8 cellular contexts compared by ENCODE assay signal in genomic region chr1:203289281-203289981, GRCh38. TPM values are rescaled to one million over a fixed set of nuclear protein-coding genes. Genes with fewer than 3 reads are reported as not detected.
DNase-seq lines count a peak whose midpoint lies in the region; ATAC-seq and TF ChIP-seq lines count a peak whose summit lies in the region.

No MANE protein-coding gene starts in this region.

- TF ChIP-seq EP300 in suprapubic skin (IDR thresholded peaks at IDR 0.05) = no peak

- H3K4me1 ChIP-seq in CD4-positive, alpha-beta memory T cell (ENCODE audit: insufficient read depth, low read length) = peaks cover 61% of the 10 kb centered on the region
- H3K4me1 ChIP-seq in neural progenitor cell = peaks cover 47% of the 10 kb centered on the region
- peaks cover 66% of the 10 kb centered on the region for H3K4me1 ChIP-seq in suprapubic skin

- H3K4me3 ChIP-seq in CD4-positive, alpha-beta memory T cell (ENCODE audit: low read length in 2 of 2) = peak overlapping the region; percentile 11 to 65
- H3K4me3 ChIP-seq in neural progenitor cell (no peak overlapping the region), suprapubic skin (no peak overlapping the region)

- peaks cover 32% of the 10 kb centered on the region for H3F3A ChIP-seq in neural progenitor cell (ENCODE audit: low read depth)

- no peaks in the 10 kb centered on the region for H3K9me3 ChIP-seq in CD4-positive, alpha-beta memory T cell (ENCODE audit: control insufficient read depth in 1 of 2, low read length in 2 of 2)
- no peaks in the 10 kb centered on the region for H3K9me3 ChIP-seq in neural progenitor cell (ENCODE audit: low read depth)
- no peaks in the 10 kb centered on the region for H3K9me3 ChIP-seq in suprapubic skin

- CTCF ChIA-PET in CD4-positive, alpha-beta memory T cell (lab: Charles Lee; ENCODE audit: partially characterized antibody) = interaction anchor here (0.9 to 15.2 kb wide), 9 partner anchors 9 to 50 kb away, joined by 4 to 178 read pairs (median 78); partner anchors contain the start of gene BTG2

- POLR2A ChIA-PET in CD4-positive, alpha-beta memory T cell (lab: Charles Lee; ENCODE audit: partially characterized antibody) = interaction anchor here (0.6 to 23.9 kb wide), 10 partner anchors 15 to 568 kb away, joined by 3 to 877 read pairs (median 6); partner anchors contain the start of gene BTG2

- peaks cover 0 to 7% of the 10 kb centered on the region in 2 donors for H3K36me3 Mint-ChIP-seq in CD4-positive, alpha-beta memory T cell
- no peaks in the 10 kb centered on the region for H3K36me3 Mint-ChIP-seq in dendritic cell treated with granulocyte-macrophage colony-stimulating factor and Interleukin-4, amounts not matched to agents 40 ng/mL and 50 ng/mL, for 4 days (ENCODE audit: low read depth)
- no peaks in the 10 kb centered on the region for H3K36me3 Mint-ChIP-seq in neural progenitor cell

- peak; percentile 49 for ATAC-seq in GM19438 (IDR thresholded peaks at IDR 0.05; ENCODE audit: low read depth, unreplicated experiment)
- peak; percentile 48 for ATAC-seq in HG03565 (IDR thresholded peaks at IDR 0.05; ENCODE audit: unreplicated experiment)
- ATAC-seq in activated CD4-positive, CD25-positive, alpha-beta regulatory T cell treated with anti-CD3 and anti-CD28 coated beads, Interleukin-2, amount 50 U/mL, for 24 hours = peak; percentile 80 to 82

- intact Hi-C loops in CD4-positive, alpha-beta memory T cell (cut with micrococcal nuclease) = no loop called here
- intact Hi-C loops in dendritic cell treated with granulocyte-macrophage colony-stimulating factor and Interleukin-4, amounts not matched to agents 40 ng/mL and 50 ng/mL, for 4 days (cut with micrococcal nuclease) = loop anchor here (1.0 kb wide), 1 partner anchor 16 kb away; the partner anchor contains the start of gene BTG2

- H3K9me3 Mint-ChIP-seq in CD4-positive, alpha-beta memory T cell = peaks cover 0 to 3% (median 0%) of the 10 kb centered on the region in 8 donors
- H3K9me3 Mint-ChIP-seq in dendritic cell treated with granulocyte-macrophage colony-stimulating factor and Interleukin-4, amounts not matched to agents 40 ng/mL and 50 ng/mL, for 4 days = no peaks in the 10 kb centered on the region
- H3K9me3 Mint-ChIP-seq in neural progenitor cell = no peaks in the 10 kb centered on the region

- peak overlapping the region; percentile 97 for H3K27ac ChIP-seq in CD4-positive, alpha-beta memory T cell (ENCODE audit: low read depth, low read length)
- H3K27ac ChIP-seq in neural progenitor cell = no peak overlapping the region
- H3K27ac ChIP-seq in suprapubic skin = peak overlapping the region; percentile 90

- no peak overlapping the region for H3K9ac ChIP-seq in neural progenitor cell

- 33% methylated on average over 11 of the region's 12 CpGs for WGBS in suprapubic skin

- no peaks in the 10 kb centered on the region for H3K79me2 ChIP-seq in neural progenitor cell (ENCODE audit: low read depth)

- H3K4me2 ChIP-seq in neural progenitor cell = peak overlapping the region; percentile 67

- peaks cover 48 to 69% (median 58%) of the 10 kb centered on the region in 4 donors for H3K4me1 Mint-ChIP-seq in CD4-positive, alpha-beta memory T cell
- peaks cover 78% of the 10 kb centered on the region for H3K4me1 Mint-ChIP-seq in dendritic cell treated with granulocyte-macrophage colony-stimulating factor and Interleukin-4, amounts not matched to agents 40 ng/mL and 50 ng/mL, for 4 days (ENCODE audit: low read depth)
- peaks cover 66% of the 10 kb centered on the region for H3K4me1 Mint-ChIP-seq in neural progenitor cell

- peak overlapping the region; percentile 98 to 100 (median 100) for H3K27ac Mint-ChIP-seq in CD4-positive, alpha-beta memory T cell
- peak overlapping the region; percentile 90 for H3K27ac Mint-ChIP-seq in dendritic cell treated with granulocyte-macrophage colony-stimulating factor and Interleukin-4, amounts not matched to agents 40 ng/mL and 50 ng/mL, for 4 days
- H3K27ac Mint-ChIP-seq in neural progenitor cell = peak overlapping the region; percentile 96

- TF ChIP-seq POLR2A in suprapubic skin (IDR thresholded peaks at IDR 0.05) = no peak

- no peaks in the 10 kb centered on the region for H3K27me3 Mint-ChIP-seq in CD4-positive, alpha-beta memory T cell
- H3K27me3 Mint-ChIP-seq in dendritic cell treated with granulocyte-macrophage colony-stimulating factor and Interleukin-4, amounts not matched to agents 40 ng/mL and 50 ng/mL, for 4 days = no peaks in the 10 kb centered on the region
- peaks cover 12% of the 10 kb centered on the region for H3K27me3 Mint-ChIP-seq in neural progenitor cell (ENCODE audit: insufficient read depth, low read depth)

- peak overlapping the region; percentile 75 to 89 (median 84) for H3K4me3 Mint-ChIP-seq in CD4-positive, alpha-beta memory T cell
- H3K4me3 Mint-ChIP-seq in dendritic cell treated with granulocyte-macrophage colony-stimulating factor and Interleukin-4, amounts not matched to agents 40 ng/mL and 50 ng/mL, for 4 days = peak overlapping the region; percentile 67
- peak overlapping the region; percentile 63 for H3K4me3 Mint-ChIP-seq in neural progenitor cell

- DNase-seq in CD4-positive, alpha-beta memory T cell = peak; percentile 90 to 97 (median 93)
- DNase-seq in neural progenitor cell (ENCODE audit: low spot score) (no peak), suprapubic skin (ENCODE audit: low spot score in 2 of 2) (no peak), NCI-H146 treated with DMSO at 0.1 percent for 48 hours (lab: John Stamatoyannopoulos, UW; ENCODE audit: unreplicated experiment) (no peak)

- H2AFZ ChIP-seq in neural progenitor cell (replicated peaks) = peak overlapping the region; percentile 0

- no peaks in the 10 kb centered on the region for H4K20me1 ChIP-seq in neural progenitor cell (ENCODE audit: low read depth)

- TF ChIP-seq CTCF in neural progenitor cell (IDR thresholded peaks at IDR 0.05) (no peak), suprapubic skin (IDR thresholded peaks at IDR 0.05) (no peak)

- no peaks in the 10 kb centered on the region for H3K36me3 ChIP-seq in CD4-positive, alpha-beta memory T cell (ENCODE audit: insufficient read depth, low read length)
- H3K36me3 ChIP-seq in neural progenitor cell (no peaks in the 10 kb centered on the region), suprapubic skin (no peaks in the 10 kb centered on the region)

- H3K27me3 ChIP-seq in CD4-positive, alpha-beta memory T cell (ENCODE audit: insufficient read depth, low read length) = no peaks in the 10 kb centered on the region
- H3K27me3 ChIP-seq in neural progenitor cell (peaks cover 12% of the 10 kb centered on the region), suprapubic skin (no peaks in the 10 kb centered on the region)

RNA-seq across cellular contexts. Expression of gene BTG2, which starts 15.9 kb away (rescaled TPM):
- total RNA-seq in CD4-positive, alpha-beta memory T cell = 100 to 1,000 TPM; 197 to 201 TPM
- 100 to 1,000 TPM; 123 to 288 TPM for polyA plus RNA-seq in CD4-positive, alpha-beta memory T cell
- 26.5 and 47.6 TPM in 2 replicates for total RNA-seq in neural progenitor cell (ENCODE audit: low replicate concordance)
- 100 to 1,000 TPM; 160 to 319 (median 193) TPM for total RNA-seq in suprapubic skin

RNA-seq across cellular contexts. Expression of gene CHIT1, which starts 60.0 kb away (rescaled TPM):
- total RNA-seq in CD4-positive, alpha-beta memory T cell = under 1 TPM; 0.41 to 0.78 TPM
- polyA plus RNA-seq in CD4-positive, alpha-beta memory T cell = not detected
- total RNA-seq in neural progenitor cell (ENCODE audit: low replicate concordance) (0.03 and 0.11 TPM in 2 replicates), suprapubic skin (under 1 TPM in 3 of 4 donors, not detected in 1; 0.23 to 0.68 (median 0.32) TPM)

Comparison
In these comparisons a context has a peak if more than half of its experiments do, and no peak if none do; other contexts are left out.
1. DNase-seq: peak in CD4-positive, alpha-beta memory T cell (5 of 5); none in neural progenitor cell (single experiment), suprapubic skin (0 of 2) and NCI-H146 treated with DMSO at 0.1 percent for 48 hours (single experiment).
2. H3K4me3 ChIP-seq: peak in CD4-positive, alpha-beta memory T cell (2 of 2); none in neural progenitor cell (single experiment) and suprapubic skin (single experiment).
3. Peak in every context shown above with its lines, with median percentiles within 50 percentile points of each other: H3K27ac Mint-ChIP-seq, H3K4me3 Mint-ChIP-seq and ATAC-seq.